27 cellular contexts compared by ENCODE assay signal in genomic region chr13:75838366-75839017, GRCh38.
DNase-seq lines count a peak whose midpoint lies in the region; ATAC-seq, FAIRE-seq and TF ChIP-seq lines count a peak whose summit lies in the region.
"Had no signal": no experiment of that assay in that cellular context is flagged by ENCODE, and none has a peak within 500 bp of the region (broad histone marks: within the 10 kb centered on the region; RNA-seq: fewer than 3 reads in every experiment).

No MANE protein-coding gene starts in this region.

- TF ChIP-seq CTCF in liver (IDR thresholded peaks at IDR 0.05; ENCODE audit: low read depth, low read length, missing input control) (no peak), HepG2 (CRISPR knock-in tag; IDR thresholded peaks at IDR 0.05) (no peak), H1 (IDR thresholded peaks at IDR 0.05; ENCODE audit: control extremely low read depth in 1 of 3, insufficient read depth in 1 of 3, low read depth in 1 of 3, low read length in 3 of 3) (no peak), upper lobe of right lung (IDR thresholded peaks at IDR 0.05) (no peak)

- no peak overlapping the region for H2AFZ ChIP-seq in HepG2 (ENCODE audit: low read length)
- no peak overlapping the region for H2AFZ ChIP-seq in H1 (ENCODE audit: low read length)

- peaks cover 1 to 13% (median 11%) of the 10 kb centered on the region in 4 donors for H3K4me1 ChIP-seq in liver (ENCODE audit: control insufficient read depth in 4 of 4, insufficient read depth in 4 of 4, low read length in 3 of 4)
- H3K4me1 ChIP-seq in HepG2 (ENCODE audit: insufficient read depth, low read length) = no peaks in the 10 kb centered on the region
- H3K4me1 ChIP-seq in H1 (replicated peaks in 1 of 4; ENCODE audit: control insufficient read depth in 3 of 4, insufficient read depth in 4 of 4, low read length in 3 of 4) = peaks cover 0 to 1% (median 0%) of the 10 kb centered on the region in 4 experiments; a peak in 1 of 7 replicates
- H3K4me1 ChIP-seq in upper lobe of right lung = no peaks in the 10 kb centered on the region
- H3K4me1 ChIP-seq: BLaER1, lower lobe of right lung, spleen had no signal

- H2BK5ac ChIP-seq in H1 (ENCODE audit: low read depth, low read length) = no peak overlapping the region

- H3K27me3 ChIP-seq in liver (ENCODE audit: control insufficient read depth in 4 of 4, insufficient read depth in 4 of 4, low read length in 3 of 4) = no peaks in the 10 kb centered on the region
- no peaks in the 10 kb centered on the region for H3K27me3 ChIP-seq in HepG2 (ENCODE audit: control insufficient read depth in 1 of 2, insufficient read depth in 2 of 2, low read length in 2 of 2)
- no peaks in the 10 kb centered on the region for H3K27me3 ChIP-seq in H1 (replicated peaks in 1 of 4; ENCODE audit: control insufficient read depth in 3 of 4, extremely low read depth in 1 of 4, insufficient read depth in 3 of 4, low read length in 3 of 4)
- no peaks in the 10 kb centered on the region for H3K27me3 ChIP-seq in upper lobe of right lung
- H3K27me3 ChIP-seq: BLaER1, spleen had no signal

- no peak overlapping the region for H3K14ac ChIP-seq in H1 (ENCODE audit: insufficient read length)

- H3K4ac ChIP-seq in H1 (replicated peaks; ENCODE audit: insufficient read length, low read depth, low read length) = peak overlapping the region; percentile 66

- DNase-seq in HepG2 (ENCODE audit: low spot score) (no peak), MV-4-11 (lab: John Stamatoyannopoulos, UW) (peak; percentile 25), H1 (ENCODE audit: low read depth in 1 of 2, low spot score in 2 of 2) (no peak), upper lobe of right lung (no peak), mesenteric fat pad (ENCODE audit: low spot score) (no peak), HTR-8/SVneo (ENCODE audit: insufficient read length, low spot score) (no peak), epidermal melanocyte (ENCODE audit: insufficient read length, low spot score) (no peak)
- DNase-seq: ACHN; activated CD4-positive, alpha-beta memory T cell treated with anti-CD3 and anti-CD28 coated beads, Interleukin-2, amount 10 ng/mL, durations not matched to agents 7 days and 5 days; activated CD4-positive, CD25-positive, alpha-beta regulatory T cell treated with anti-CD3 and anti-CD28 coated beads, Interleukin-2, amount 50 U/mL, for 72 hours; activated CD8-positive, alpha-beta memory T cell treated with anti-CD3 and anti-CD28 coated beads, Interleukin-2, amount 50 U/mL, for 48 hours; anterior cingulate cortex; effector CD4-positive, alpha-beta T cell; EL; lower lobe of right lung; mucosa of descending colon; NCI-H526; retina; SK-N-SH; spleen; stimulated activated CD4-positive, alpha-beta T cell treated with anti-CD3 and anti-CD28 coated beads, Interleukin-2, amount 100 ng/mL, for 48 hours; T-helper 17 cell; trophoblast cell had no signal

- H2BK20ac ChIP-seq in H1 (ENCODE audit: low read length) = no peak overlapping the region

- H4K8ac ChIP-seq in H1 (ENCODE audit: extremely low read depth, insufficient read depth, low read length) = no peak overlapping the region

- TF ChIP-seq EP300 in HepG2 (IDR thresholded peaks at IDR 0.05; ENCODE audit: low read depth in 2 of 2, low read length in 2 of 2) = no peak
- no peak for TF ChIP-seq EP300 in HepG2 (CRISPR knock-in tag; IDR thresholded peaks at IDR 0.05; ENCODE audit: borderline replicate concordance)
- no peak for TF ChIP-seq EP300 in H1 (IDR thresholded peaks at IDR 0.05; ENCODE audit: borderline replicate concordance in 1 of 2, low read depth in 2 of 2, low read length in 2 of 2)

- H3K9ac ChIP-seq in liver (ENCODE audit: low read depth in 1 of 2, low read length in 2 of 2) (no peak overlapping the region), HepG2 (ENCODE audit: insufficient read depth, low read depth, low read length) (no peak overlapping the region), H1 (replicated peaks in 1 of 4; ENCODE audit: extremely low read depth in 1 of 4, low read depth in 3 of 4, low read length in 3 of 4) (no peak overlapping the region)
- H3K9ac ChIP-seq: BLaER1, SK-N-SH had no signal

- no peaks in the 10 kb centered on the region for H3K79me1 ChIP-seq in H1 (ENCODE audit: low read depth, low read length)

- H3K23me2 ChIP-seq in H1 (ENCODE audit: low read depth, low read length) = no peaks in the 10 kb centered on the region

- TF ChIP-seq POLR2A in HepG2 (IDR thresholded peaks at IDR 0.05; ENCODE audit: insufficient read depth in 1 of 2, low read depth in 2 of 2, low read length in 2 of 2) (no peak), H1 (IDR thresholded peaks at IDR 0.05; ENCODE audit: control extremely low read depth in 1 of 2, low read depth in 2 of 2, low read length in 2 of 2) (no peak)

- H2BK15ac ChIP-seq in H1 (ENCODE audit: low read length) = no peak overlapping the region

- H4K91ac ChIP-seq in H1 (replicated peaks; ENCODE audit: insufficient read length, low read length) = no peak overlapping the region

- CTCF ChIA-PET in HepG2 (lab: Yijun Ruan, JAX; ENCODE audit: low intra/inter-chr PET ratio, low total read pairs) = no interaction called here
- CTCF ChIA-PET in H1 (lab: Charles Lee; ENCODE audit: partially characterized antibody) = no interaction called here

- H2BK120ac ChIP-seq in H1 (replicated peaks; ENCODE audit: low read depth, low read length) = no peak overlapping the region

- POLR2A ChIA-PET in HepG2 (lab: Yijun Ruan, JAX) (no interaction called here), H1 (lab: Charles Lee; ENCODE audit: partially characterized antibody) (no interaction called here)

- 42% methylated on average over 7 of the region's 7 CpGs for WGBS in liver
- 97% methylated on average over 7 of the region's 7 CpGs for WGBS in HepG2 (ENCODE audit: low lambda C conversion rate)
- 78% methylated on average over 7 of the region's 7 CpGs; no CpG with 5 or more reads in 1 of the 2 experiments for WGBS in H1 (ENCODE audit: extremely low coverage in 1 of 2, insufficient coverage in 1 of 2, insufficient read length in 1 of 2, insufficient replicate concordance in 2 of 2, low coverage in 1 of 2, low lambda C conversion rate in 2 of 2, missing lambda C conversion rate in 1 of 2), 2 experiments

- H3K9me3 ChIP-seq in liver (ENCODE audit: control insufficient read depth in 4 of 4, low read length in 3 of 4) (no peaks in the 10 kb centered on the region), HepG2 (ENCODE audit: low read length) (no peaks in the 10 kb centered on the region), H1 (ENCODE audit: insufficient read depth in 2 of 2, low read depth in 1 of 2, low read length in 1 of 2) (no peaks in the 10 kb centered on the region), upper lobe of right lung (no peaks in the 10 kb centered on the region)
- H3K9me3 ChIP-seq: BLaER1, lower lobe of right lung, mucosa of descending colon, SK-N-SH, spleen had no signal

- no peak overlapping the region for H3K18ac ChIP-seq in H1 (ENCODE audit: extremely low read depth, low read length)

- no peak overlapping the region for H2AK5ac ChIP-seq in H1 (ENCODE audit: low read depth, low read length)

- no peak overlapping the region for H4K5ac ChIP-seq in H1 (ENCODE audit: insufficient read length, low read depth, low read length)

- no peak overlapping the region for H3K56ac ChIP-seq in H1 (replicated peaks; ENCODE audit: insufficient read length, low read depth, low read length)

- TF ChIP-seq RAD21 in liver (IDR thresholded peaks at IDR 0.05) = no peak
- TF ChIP-seq RAD21 in HepG2 (CRISPR knock-in tag; IDR thresholded peaks at IDR 0.05) = no peak
- no peak for TF ChIP-seq RAD21 in H1 (IDR thresholded peaks at IDR 0.05 in 1 of 2, conservative IDR thresholded peaks at IDR 0.05 in 1 of 2; ENCODE audit: low read depth in 2 of 2, low read length in 2 of 2)

- peak overlapping the region; percentile 89 for H3K23ac ChIP-seq in H1 (ENCODE audit: insufficient read length)

- no TSS peak for BruUV-seq in HepG2 (replicated peaks; lab: Mats Ljungman, UMichigan)

- FAIRE-seq in HepG2 (lab: Jason Lieb, UNC) (no peak), H1 (lab: Jason Lieb, UNC) (no peak), HTR-8/SVneo (lab: Jason Lieb, UNC) (no peak)
- FAIRE-seq: keratinocyte had no signal

- H3K27ac ChIP-seq in liver (ENCODE audit: low read depth in 1 of 2, low read length in 2 of 2) = no peak overlapping the region
- no peak overlapping the region for H3K27ac ChIP-seq in HepG2 (ENCODE audit: extremely low read length, insufficient read depth, low read length)
- H3K27ac ChIP-seq in H1 (ENCODE audit: low read depth, low read length) = no peak overlapping the region
- H3K27ac ChIP-seq in upper lobe of right lung = no peak overlapping the region
- H3K27ac ChIP-seq: BLaER1, lower lobe of right lung, spleen had no signal

- peaks cover 5 to 44% (median 29%) of the 10 kb centered on the region in 4 donors for H3K36me3 ChIP-seq in liver (ENCODE audit: control insufficient read depth in 4 of 4, insufficient read depth in 3 of 4, low read depth in 1 of 4, low read length in 3 of 4)
- H3K36me3 ChIP-seq in HepG2 (replicated peaks in 1 of 2; ENCODE audit: control insufficient read depth in 1 of 2, insufficient read depth in 2 of 2, low read length in 2 of 2) = peaks cover 28 to 71% of the 10 kb centered on the region in 2 experiments
- H3K36me3 ChIP-seq in H1 (ENCODE audit: control insufficient read depth in 2 of 4, insufficient read depth in 4 of 4, low read length in 3 of 4) = peaks cover 0 to 8% (median 1%) of the 10 kb centered on the region in 4 experiments; a peak in 3 of 8 replicates
- H3K36me3 ChIP-seq in upper lobe of right lung = peaks cover 46% of the 10 kb centered on the region

- H3K4me2 ChIP-seq in HepG2 (ENCODE audit: low read depth, low read length) = no peak overlapping the region
- no peak overlapping the region for H3K4me2 ChIP-seq in H1 (ENCODE audit: insufficient read depth in 1 of 2, low read depth in 2 of 2, low read length in 2 of 2)
- H3K4me2 ChIP-seq: BLaER1, SK-N-SH had no signal

- H3K79me2 ChIP-seq in HepG2 (ENCODE audit: insufficient read depth, low read length) (no peaks in the 10 kb centered on the region), H1 (ENCODE audit: control insufficient read depth in 1 of 2, insufficient read depth in 2 of 2, low read length in 2 of 2) (no peaks in the 10 kb centered on the region)

- no peak overlapping the region for H3K4me3 ChIP-seq in liver (ENCODE audit: low read depth in 1 of 3, low read length in 3 of 3)
- no peak overlapping the region for H3K4me3 ChIP-seq in HepG2 (replicated peaks in 1 of 3; ENCODE audit: insufficient read depth in 1 of 3, low read depth in 2 of 3, low read length in 3 of 3)
- H3K4me3 ChIP-seq in H1 (ENCODE audit: extremely low read depth in 1 of 4, insufficient read depth in 2 of 4, low read depth in 3 of 4, low read length in 4 of 4) = no peak overlapping the region
- no peak overlapping the region for H3K4me3 ChIP-seq in upper lobe of right lung
- H3K4me3 ChIP-seq: BLaER1, lower lobe of right lung, mucosa of descending colon, spleen had no signal

- ATAC-seq in HepG2 (no peak), upper lobe of right lung (peak; percentile 12)
- ATAC-seq: activated naive CD4-positive, alpha-beta T cell treated with anti-CD3 and anti-CD28 coated beads, Interleukin-2, amount 50 U/mL, for 72 hours; lower lobe of right lung; mucosa of descending colon; T-helper 17 cell had no signal

- no peaks in the 10 kb centered on the region for H4K20me1 ChIP-seq in HepG2 (ENCODE audit: insufficient read depth, low read length)
- H4K20me1 ChIP-seq in H1 (replicated peaks in 1 of 2; ENCODE audit: control insufficient read depth in 1 of 2, insufficient read depth in 2 of 2, low read length in 2 of 2) = no peaks in the 10 kb centered on the region
- H4K20me1 ChIP-seq: BLaER1 had no signal

- in situ Hi-C loops in HepG2 (cut with HindIII; ENCODE audit: extremely low pct_ligation_motif_present, low pct_unique_long_range_greater_than_20kb) = no loop called here

- intact Hi-C loops in HepG2 (cut with micrococcal nuclease; ENCODE audit: unreplicated experiment) (no loop called here), upper lobe of right lung (cut with DNase I) (no loop called here)

- H2BK12ac ChIP-seq in H1 (ENCODE audit: low read depth, low read length) = no peak overlapping the region
